ENCODE assay signal across 10 cellular contexts in the genomic region with DNA sequence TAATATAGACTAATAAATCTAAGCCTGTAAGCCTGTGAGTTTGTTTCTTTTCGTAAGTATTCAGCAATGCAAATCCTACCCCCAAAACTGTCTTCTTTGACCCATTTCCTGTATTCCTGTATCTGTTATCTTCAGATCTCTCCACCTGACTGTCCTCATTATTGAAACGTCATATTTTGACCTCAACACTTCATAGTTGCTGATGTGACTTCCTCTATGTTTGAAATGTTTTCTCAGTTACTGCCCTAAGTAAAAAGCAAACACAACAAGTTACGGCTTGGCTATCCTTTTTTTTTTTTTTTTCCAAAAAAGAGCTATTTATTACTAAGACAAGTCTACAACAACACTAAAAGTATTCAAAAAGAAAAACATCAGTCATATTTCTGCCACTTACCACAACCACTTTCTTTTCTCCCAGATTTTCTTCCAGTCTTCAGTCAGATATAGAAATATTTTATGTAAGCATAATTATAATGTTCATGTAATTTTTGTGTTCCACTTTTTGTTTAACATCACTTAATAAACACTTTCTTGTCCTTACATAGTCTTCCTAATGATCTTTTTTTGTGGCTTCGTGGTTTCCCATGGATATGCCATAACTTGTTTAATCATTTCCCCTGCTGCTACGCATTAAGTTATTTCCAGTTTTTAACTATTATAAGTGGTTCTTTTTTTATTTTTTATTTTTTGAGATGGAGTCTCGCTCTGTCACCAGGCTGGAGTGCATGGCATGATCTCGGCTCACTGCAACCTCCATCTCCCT. TPM values are rescaled to one million over a fixed set of nuclear protein-coding genes. Genes with fewer than 3 reads are reported as not detected.
A peak's percentile ranks its signal among the peaks of the same experiment; 100 is the strongest.
DNase-seq lines count a peak whose midpoint lies in the region; ATAC-seq and TF ChIP-seq lines count a peak whose summit lies in the region.
"Had no signal": no experiment of that assay in that cellular context is flagged by ENCODE, and none has a peak within 500 bp of the region (broad histone marks: within the 10 kb centered on the region; RNA-seq: fewer than 3 reads in every experiment).

No MANE protein-coding gene starts in this region.

- no peaks in the 10 kb centered on the region for H3K27me3 ChIP-seq in upper lobe of right lung
- no peaks in the 10 kb centered on the region for H3K27me3 ChIP-seq in left ventricle myocardium inferior (ENCODE audit: low read depth)

- no peaks in the 10 kb centered on the region for H3K27me3 Mint-ChIP-seq in activated T-cell treated with anti-CD3 and anti-CD28 coated beads, Interleukin-2, amount 50 U/mL, for 72 hours (ENCODE audit: low read depth)
- no peaks in the 10 kb centered on the region for H3K27me3 Mint-ChIP-seq in activated CD4-positive, alpha-beta memory T cell treated with anti-CD3 and anti-CD28 coated beads for 36 hours

- H3K9me3 ChIP-seq in upper lobe of right lung (no peaks in the 10 kb centered on the region), left ventricle myocardium inferior (replicated peaks) (no peaks in the 10 kb centered on the region)

- ATAC-seq in activated T-cell treated with anti-CD3 and anti-CD28 coated beads, Interleukin-2, amount 50 U/mL, for 72 hours (replicated peaks in 1 of 2) = peak; percentile 67 to 83
- ATAC-seq in HG03103 (IDR thresholded peaks at IDR 0.05; ENCODE audit: low read depth, unreplicated experiment) (peak; percentile 55), upper lobe of right lung (no peak), omental fat pad (ENCODE audit: low FRiP score) (no peak), HG02588 (IDR thresholded peaks at IDR 0.05; ENCODE audit: unreplicated experiment) (no peak)

- H3K4me1 ChIP-seq in upper lobe of right lung (peaks cover 27% of the 10 kb centered on the region), left ventricle myocardium inferior (peaks cover 10% of the 10 kb centered on the region)

- H3K9me3 Mint-ChIP-seq in activated T-cell treated with anti-CD3 and anti-CD28 coated beads, Interleukin-2, amount 50 U/mL, for 72 hours = peaks cover 2 to 4% of the 10 kb centered on the region in 2 donors
- peaks cover 11% of the 10 kb centered on the region for H3K9me3 Mint-ChIP-seq in activated CD4-positive, alpha-beta memory T cell treated with anti-CD3 and anti-CD28 coated beads for 36 hours

- intact Hi-C loops in activated CD4-positive, alpha-beta memory T cell treated with anti-CD3 and anti-CD28 coated beads for 36 hours (cut with micrococcal nuclease) = loop anchor here (1.0 to 2.0 kb wide), 3 partner anchors 9 to 69 kb away; no protein-coding TSS in a partner anchor
- intact Hi-C loops in upper lobe of right lung (cut with DNase I) (no loop called here), left ventricle myocardium inferior (cut with micrococcal nuclease) (no loop called here)

- peak overlapping the region; percentile 53 to 61 for H3K4me3 Mint-ChIP-seq in activated T-cell treated with anti-CD3 and anti-CD28 coated beads, Interleukin-2, amount 50 U/mL, for 72 hours
- H3K4me3 Mint-ChIP-seq in activated CD4-positive, alpha-beta memory T cell treated with anti-CD3 and anti-CD28 coated beads for 36 hours = peak overlapping the region; percentile 32
- H3K4me3 Mint-ChIP-seq: nephron progenitor cell had no signal

- peak overlapping the region; percentile 3 for H3K27ac Mint-ChIP-seq in activated T-cell treated with anti-CD3 and anti-CD28 coated beads, Interleukin-2, amount 50 U/mL, for 72 hours
- H3K27ac Mint-ChIP-seq in activated CD4-positive, alpha-beta memory T cell treated with anti-CD3 and anti-CD28 coated beads for 36 hours = peak overlapping the region; percentile 42

- TF ChIP-seq CTCF in upper lobe of right lung (IDR thresholded peaks at IDR 0.05) (no peak), omental fat pad (IDR thresholded peaks at IDR 0.05) (no peak), left ventricle myocardium inferior (IDR thresholded peaks at IDR 0.05; ENCODE audit: borderline replicate concordance) (no peak)

- H3K27ac ChIP-seq in upper lobe of right lung = peak overlapping the region; percentile 2
- no peak overlapping the region for H3K27ac ChIP-seq in left ventricle myocardium inferior (replicated peaks)
- H3K27ac ChIP-seq: VCaP had no signal

- H3K36me3 Mint-ChIP-seq in activated T-cell treated with anti-CD3 and anti-CD28 coated beads, Interleukin-2, amount 50 U/mL, for 72 hours (ENCODE audit: insufficient read depth in 2 of 2) = peaks cover 7 to 11% of the 10 kb centered on the region in 2 donors
- peaks cover 8% of the 10 kb centered on the region for H3K36me3 Mint-ChIP-seq in activated CD4-positive, alpha-beta memory T cell treated with anti-CD3 and anti-CD28 coated beads for 36 hours

- POLR2A ChIA-PET in activated CD4-positive, alpha-beta memory T cell treated with anti-CD3 and anti-CD28 coated beads for 36 hours (lab: Charles Lee) = interaction anchor here (0.6 to 2.3 kb wide), 4 partner anchors 9 to 204 kb away, joined by 3 to 11 read pairs (median 4); no protein-coding TSS in a partner anchor

- H3K4me3 ChIP-seq in upper lobe of right lung (no peak overlapping the region), left ventricle myocardium inferior (no peak overlapping the region)

- no peak for DNase-seq in activated T-cell treated with anti-CD3 and anti-CD28 coated beads, Interleukin-2, amount 50 U/mL, for 72 hours
- DNase-seq in activated T-cell treated with anti-CD3 and anti-CD28 coated beads for 4 hours (no peak), upper lobe of right lung (no peak), omental fat pad (ENCODE audit: low spot score) (no peak), left ventricle myocardium inferior (no peak)
- no peak for DNase-seq in activated CD4-positive, alpha-beta memory T cell treated with anti-CD3 and anti-CD28 coated beads for 36 hours
- DNase-seq: nephron progenitor cell had no signal

- peaks cover 62% of the 10 kb centered on the region for H3K4me1 Mint-ChIP-seq in activated T-cell treated with anti-CD3 and anti-CD28 coated beads, Interleukin-2, amount 50 U/mL, for 72 hours (ENCODE audit: low read depth)
- H3K4me1 Mint-ChIP-seq in activated CD4-positive, alpha-beta memory T cell treated with anti-CD3 and anti-CD28 coated beads for 36 hours (ENCODE audit: low read depth) = peaks cover 58% of the 10 kb centered on the region

- CTCF ChIA-PET in activated CD4-positive, alpha-beta memory T cell treated with anti-CD3 and anti-CD28 coated beads for 36 hours (lab: Charles Lee) = interaction anchor here (1.3 to 2.1 kb wide), 4 partner anchors 9 to 34 kb away, joined by 3 to 8 read pairs (median 6); no protein-coding TSS in a partner anchor

- no peaks in the 10 kb centered on the region for H3K36me3 ChIP-seq in upper lobe of right lung
- H3K36me3 ChIP-seq in left ventricle myocardium inferior = no peaks in the 10 kb centered on the region

RNA-seq across cellular contexts. Expression of gene EML4, which starts 44.9 kb away (rescaled TPM):
- 10 to 100 TPM; 79.2 to 82.2 TPM for total RNA-seq in activated T-cell treated with anti-CD3 and anti-CD28 coated beads, Interleukin-2, amount 50 U/mL, for 72 hours
- 10 to 100 TPM; 67.4 to 69.8 TPM for total RNA-seq in activated CD4-positive, alpha-beta memory T cell treated with anti-CD3 and anti-CD28 coated beads for 36 hours
- total RNA-seq in upper lobe of right lung (83.0 TPM), omental fat pad (10 to 100 TPM; 33.3 to 79.6 (median 41.5) TPM), left ventricle myocardium inferior (4.3 TPM)

Comparison
In these comparisons a context has a peak if more than half of its experiments do, and no peak if none do; other contexts are left out.
1. ATAC-seq: peak in activated T-cell treated with anti-CD3 and anti-CD28 coated beads, Interleukin-2, amount 50 U/mL, for 72 hours (2 of 2) and HG03103 (single experiment); none in upper lobe of right lung (single experiment), omental fat pad (single experiment) and HG02588 (single experiment).